9 cellular contexts compared by ENCODE assay signal in genomic region chr16:81645303-81645702, GRCh38.
DNase-seq lines count a peak whose midpoint lies in the region; ATAC-seq, FAIRE-seq and TF ChIP-seq lines count a peak whose summit lies in the region.
"Had no signal": no experiment of that assay in that cellular context is flagged by ENCODE, and none has a peak within 500 bp of the region (broad histone marks: within the 10 kb centered on the region; RNA-seq: fewer than 3 reads in every experiment).

No MANE protein-coding gene starts in this region.

- no peak for DNase-seq in Right ventricle myocardium inferior (ENCODE audit: missing footprints)
- DNase-seq in cardiac septum (ENCODE audit: low spot score): no peak
- DNase-seq in K562 (ENCODE audit: extremely low read depth in 1 of 4, low spot score in 3 of 4): no peak
- DNase-seq in kidney epithelial cell (ENCODE audit: low read depth): peak; percentile 96
- DNase-seq in small intestine: no peak

- intact Hi-C loops in Right ventricle myocardium inferior (cut with DNase I) (no loop called here), cardiac septum (cut with DNase I) (loop anchor here (5.0 kb wide), 1 partner anchor 33 kb away; no protein-coding TSS in a partner anchor), K562 (cut with micrococcal nuclease) (no loop called here)

- no peak overlapping the region for H3K27ac ChIP-seq in K562 (ENCODE audit: extremely low read depth, low read depth, low read length)
- no peak overlapping the region for H3K27ac ChIP-seq in small intestine (ENCODE audit: low read depth in 1 of 2, low read length in 1 of 2)

- CTCF ChIA-PET in K562 (lab: Yijun Ruan, JAX; ENCODE audit: low intra/inter-chr PET ratio): no interaction called here

- WGBS in K562 (ENCODE audit: insufficient coverage, low coverage, missing lambda C conversion rate): 83% methylated on average over 16 of the region's 19 CpGs
- WGBS in small intestine, 3 donors: 84 to 89% (median 87%) methylated on average over 19 of the region's 19 CpGs

- peaks cover 2% of the 10 kb centered on the region; the same call in 1 of the 2 replicates for H4K20me1 ChIP-seq in K562 (replicated peaks; ENCODE audit: control insufficient read depth, insufficient read depth, low read length)

- peaks cover 9 to 18% of the 10 kb centered on the region in 2 experiments; a peak in 4 of 5 replicates for H3K4me1 ChIP-seq in K562 (replicated peaks in 1 of 2; ENCODE audit: control insufficient read depth in 2 of 2, insufficient read depth in 2 of 2, low read length in 2 of 2)
- no peaks in the 10 kb centered on the region for H3K4me1 ChIP-seq in small intestine (ENCODE audit: control insufficient read depth in 2 of 2, insufficient read depth in 1 of 2, low read depth in 1 of 2, low read length in 1 of 2)

- H3K9me1 ChIP-seq in K562 (ENCODE audit: control insufficient read depth, insufficient read depth, low read length): peaks cover 6% of the 10 kb centered on the region

- H2AFZ ChIP-seq in K562 (ENCODE audit: low read depth, low read length): no peak overlapping the region

- H3K9me3 ChIP-seq in K562 (replicated peaks; ENCODE audit: control insufficient read depth, insufficient read depth, low read depth, low read length) (no peaks in the 10 kb centered on the region), small intestine (ENCODE audit: control insufficient read depth, low read depth) (no peaks in the 10 kb centered on the region)

- H3K27me3 ChIP-seq in K562 (ENCODE audit: control insufficient read depth in 2 of 2, insufficient read depth in 2 of 2, low read length in 2 of 2) (no peaks in the 10 kb centered on the region), kidney epithelial cell (ENCODE audit: control insufficient read depth, insufficient read depth, low read length) (no peaks in the 10 kb centered on the region), small intestine (ENCODE audit: control insufficient read depth in 2 of 2, insufficient read depth in 2 of 2, low read length in 2 of 2) (no peaks in the 10 kb centered on the region)

- TF ChIP-seq EP300 in K562 (IDR thresholded peaks at IDR 0.05; ENCODE audit: low read length): no peak

- BruUV-seq in K562 (replicated peaks; lab: Mats Ljungman, UMichigan): no TSS peak

- H3K9ac ChIP-seq in K562 (ENCODE audit: insufficient read depth in 1 of 2, low read depth in 2 of 2, low read length in 2 of 2): peak overlapping the region in 1 of 2 experiments; percentile 65; a peak in 1 of 4 replicates

- TF ChIP-seq RAD21 in K562 (CRISPR knock-in tag; conservative IDR thresholded peaks at IDR 0.05 in 1 of 2, IDR thresholded peaks at IDR 0.05 in 1 of 2): no peak

- ATAC-seq in Right ventricle myocardium inferior (peak; percentile 90), K562 (no peak), HG02970 (IDR thresholded peaks at IDR 0.05; ENCODE audit: low FRiP score, unreplicated experiment) (no peak), GM21576 (IDR thresholded peaks at IDR 0.05; ENCODE audit: unreplicated experiment) (no peak), HG02623 (IDR thresholded peaks at IDR 0.05; ENCODE audit: unreplicated experiment) (no peak)

- POLR2A ChIA-PET in K562 (lab: Yijun Ruan, JAX): interaction anchor here (0.7 kb wide), 1 partner anchor 712 kb away, joined by 3 read pairs; no protein-coding TSS in a partner anchor

- H3K36me3 ChIP-seq in K562 (ENCODE audit: control insufficient read depth, insufficient read depth, low read length): peaks cover 21% of the 10 kb centered on the region; the same call in 2 of the 3 replicates
- H3K36me3 ChIP-seq in kidney epithelial cell (ENCODE audit: control insufficient read depth, insufficient read depth, low read length): no peaks in the 10 kb centered on the region
- no peaks in the 10 kb centered on the region for H3K36me3 ChIP-seq in small intestine (ENCODE audit: control insufficient read depth in 2 of 2, insufficient read depth in 2 of 2, low read length in 2 of 2)

- no peak for TF ChIP-seq POLR2A in K562 (conservative IDR thresholded peaks at IDR 0.05)

- in situ Hi-C loops in K562 (cut with MboI): no loop called here

- no peak for TF ChIP-seq CTCF in K562 (IDR thresholded peaks at IDR 0.05 in 2 of 3, conservative IDR thresholded peaks at IDR 0.05 in 1 of 3; ENCODE audit: insufficient read depth in 2 of 3, low read depth in 1 of 3, low read length in 3 of 3)
- TF ChIP-seq CTCF in kidney epithelial cell (IDR thresholded peaks at IDR 0.05; ENCODE audit: insufficient read depth, low read length, poor library complexity, severe bottlenecking): no peak

- H3K4me3 ChIP-seq in K562 (no peak overlapping the region), kidney epithelial cell (ENCODE audit: low read depth, low read length) (no peak overlapping the region), small intestine (ENCODE audit: low read depth in 1 of 2, low read length in 2 of 2) (no peak overlapping the region)

- no peak for FAIRE-seq in K562 (lab: Jason Lieb, UNC)
- FAIRE-seq in small intestine (lab: Jason Lieb, UNC): no peak
- FAIRE-seq: endometrium had no signal

- H3K4me2 ChIP-seq in K562 (ENCODE audit: insufficient read depth, low read length): no peak overlapping the region

- peaks cover 49% of the 10 kb centered on the region for H3K79me2 ChIP-seq in K562 (ENCODE audit: control insufficient read depth, insufficient read depth, low read length)

TF ChIP-seq in K562, 482 proteins besides CTCF, POLR2A, EP300 and RAD21:
- TF ChIP-seq NR2C2 (CRISPR knock-in tag; IDR thresholded peaks at IDR 0.05) (no peak), NR2C2 (tag; IDR thresholded peaks at IDR 0.05) (no peak), POLR2G (IDR thresholded peaks at IDR 0.05; ENCODE audit: low read depth, low read length) (peak; percentile 58), OTX1 (CRISPR knock-in tag; IDR thresholded peaks at IDR 0.05) (no peak), RBFOX2 (IDR thresholded peaks at IDR 0.05; ENCODE audit: low read depth, low read length) (0 out of 2 replicates have a peak, but pooled peaks have one; percentile 18), RBM22 (IDR thresholded peaks at IDR 0.05; ENCODE audit: low read depth, low read length, poor library complexity, severe bottlenecking) (peak; percentile 50)
